ENCODE assay signal across 8 cellular contexts in the genomic region with DNA sequence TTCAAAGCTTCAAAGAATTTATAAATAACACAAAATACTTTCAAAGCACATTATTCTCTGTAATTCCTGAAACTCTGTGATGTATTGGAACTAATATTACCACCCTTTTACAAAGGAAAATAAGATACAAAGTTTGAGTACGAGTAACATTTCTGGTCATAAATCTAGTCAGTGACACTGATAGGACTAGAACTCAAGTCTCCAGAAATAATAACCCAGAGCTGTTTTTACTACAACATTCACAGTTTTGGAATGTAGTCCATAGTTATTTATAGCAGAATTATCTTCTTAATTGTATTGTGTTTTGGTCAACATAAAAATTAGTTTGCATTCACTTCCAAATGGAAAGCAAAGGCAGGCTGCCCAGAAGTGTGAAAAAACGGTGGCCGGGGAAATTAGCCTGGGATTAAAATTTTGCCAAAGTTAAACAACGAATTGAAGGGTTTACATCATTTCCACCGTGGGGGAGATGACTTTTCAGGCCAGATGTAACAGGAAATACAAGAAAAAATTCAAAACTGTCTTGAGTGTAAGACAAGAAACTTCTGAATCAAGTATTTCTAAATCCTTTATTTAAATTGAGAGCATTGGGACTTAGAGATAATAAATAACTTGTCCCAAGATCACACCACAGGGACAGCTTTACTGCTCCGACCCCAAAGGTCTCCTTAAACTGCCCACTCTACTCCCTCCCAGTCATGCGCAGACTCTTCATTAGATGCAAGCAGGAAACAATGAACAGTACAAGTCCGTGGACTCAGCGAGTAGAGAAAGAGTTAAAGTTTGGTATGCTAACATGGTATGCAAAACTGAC.
DNase-seq lines count a peak whose midpoint lies in the region; ATAC-seq, FAIRE-seq and TF ChIP-seq lines count a peak whose summit lies in the region.

No MANE protein-coding gene starts in this region.

- ATAC-seq in A549 (peak in 1 of 2 experiments; percentile 38; a peak in 3 of 6 replicates), GM18520 (IDR thresholded peaks at IDR 0.05; ENCODE audit: unreplicated experiment) (peak; percentile 14), HG03354 (IDR thresholded peaks at IDR 0.05; ENCODE audit: poor library complexity, severe bottlenecking, unreplicated experiment) (peak; percentile 34)
- no peak for ATAC-seq in activated naive CD4-positive, alpha-beta T cell treated with anti-CD3 and anti-CD28 coated beads, Interleukin-2, amount 50 U/mL, for 72 hours
- ATAC-seq in stimulated activated naive B cell treated with anti-CD40 and anti-IgM and Interleukin-4, amounts not matched to agents 10 μg/mL and 1 μg/mL and 100 μg/mL, for 72 hours (replicated peaks), result peak; percentile 5 to 35

- TF ChIP-seq CTCF in A549 (IDR thresholded peaks at IDR 0.05), result no peak

- peak overlapping the region; percentile 87 to 91 for H3K4me3 Mint-ChIP-seq in stimulated activated naive B cell treated with anti-CD40 and anti-IgM and Interleukin-4, amounts not matched to agents 10 μg/mL and 1 μg/mL and 100 μg/mL, for 72 hours

- H3K4me1 ChIP-seq in A549 (peaks cover 25% of the 10 kb centered on the region), iPS-15b (ENCODE audit: control insufficient read depth, insufficient read depth, low read length) (peaks cover 12% of the 10 kb centered on the region)

- WGBS in A549 (ENCODE audit: missing lambda C conversion rate), result 8% methylated on average over 9 of the region's 9 CpGs

- peaks cover 0 to 16% of the 10 kb centered on the region in 2 donors for H3K27me3 Mint-ChIP-seq in stimulated activated naive B cell treated with anti-CD40 and anti-IgM and Interleukin-4, amounts not matched to agents 10 μg/mL and 1 μg/mL and 100 μg/mL, for 72 hours

- H3K4me2 ChIP-seq in A549, result peak overlapping the region; percentile 88

- no peak for TF ChIP-seq RAD21 in A549 (conservative IDR thresholded peaks at IDR 0.05 in 1 of 2, IDR thresholded peaks at IDR 0.05 in 1 of 2)

- FAIRE-seq in A549 (lab: Jason Lieb, UNC), result no peak

- no peak for TF ChIP-seq POLR2A in A549 (IDR thresholded peaks at IDR 0.05; ENCODE audit: low read length)

- H3K9me3 Mint-ChIP-seq in activated naive CD4-positive, alpha-beta T cell treated with anti-CD3 and anti-CD28 coated beads, Interleukin-2, amount 50 U/mL, for 72 hours, result no peaks in the 10 kb centered on the region
- H3K9me3 Mint-ChIP-seq in stimulated activated naive B cell treated with anti-CD40 and anti-IgM and Interleukin-4, amounts not matched to agents 10 μg/mL and 1 μg/mL and 100 μg/mL, for 72 hours, result no peaks in the 10 kb centered on the region

- H3K9ac ChIP-seq in iPS-15b (ENCODE audit: low read depth, low read length), result no peak overlapping the region

- CTCF ChIA-PET in A549 (lab: Yijun Ruan, JAX), result interaction anchor here (1.8 kb wide), 1 partner anchor 11 kb away, joined by 5 read pairs; no protein-coding TSS in a partner anchor

- peak overlapping the region; percentile 46 to 82 for H3K27ac Mint-ChIP-seq in activated naive CD4-positive, alpha-beta T cell treated with anti-CD3 and anti-CD28 coated beads, Interleukin-2, amount 50 U/mL, for 72 hours
- H3K27ac Mint-ChIP-seq in stimulated activated naive B cell treated with anti-CD40 and anti-IgM and Interleukin-4, amounts not matched to agents 10 μg/mL and 1 μg/mL and 100 μg/mL, for 72 hours, result peak overlapping the region; percentile 84

- no peaks in the 10 kb centered on the region for H3K36me3 Mint-ChIP-seq in activated naive CD4-positive, alpha-beta T cell treated with anti-CD3 and anti-CD28 coated beads, Interleukin-2, amount 50 U/mL, for 72 hours
- H3K36me3 Mint-ChIP-seq in stimulated activated naive B cell treated with anti-CD40 and anti-IgM and Interleukin-4, amounts not matched to agents 10 μg/mL and 1 μg/mL and 100 μg/mL, for 72 hours, result no peaks in the 10 kb centered on the region

- H3K4me1 Mint-ChIP-seq in stimulated activated naive B cell treated with anti-CD40 and anti-IgM and Interleukin-4, amounts not matched to agents 10 μg/mL and 1 μg/mL and 100 μg/mL, for 72 hours, result peaks cover 6 to 19% of the 10 kb centered on the region in 2 donors

- peak overlapping the region; percentile 85 to 95 for H3K27ac ChIP-seq in A549

- H3K9me3 ChIP-seq in A549 (no peaks in the 10 kb centered on the region), iPS-15b (ENCODE audit: control insufficient read depth, insufficient read depth, low read length) (no peaks in the 10 kb centered on the region)

- H3K27me3 ChIP-seq in iPS-15b (ENCODE audit: control insufficient read depth, insufficient read depth, low read length), result peaks cover 14% of the 10 kb centered on the region

- TF ChIP-seq EP300 in A549 (IDR thresholded peaks at IDR 0.05), result no peak

- DNase-seq in A549 (ENCODE audit: low read depth in 1 of 2, low spot score in 1 of 2), result peak; percentile 38 to 40
- no peak for DNase-seq in activated naive CD4-positive, alpha-beta T cell treated with anti-CD3 and anti-CD28 coated beads, Interleukin-2, amount 50 U/mL, for 72 hours (ENCODE audit: low spot score in 2 of 2)
- DNase-seq in stimulated activated naive B cell treated with anti-CD40 and anti-IgM and Interleukin-4, amounts not matched to agents 10 μg/mL and 1 μg/mL and 100 μg/mL, for 72 hours, result no peak
- no peak for DNase-seq in HUDEP-2 (lab: John Stamatoyannopoulos, UW; ENCODE audit: unreplicated experiment in 76 of 76)
- DNase-seq in NCI-H187 treated with DMSO at 0.1 percent for 48 hours (lab: John Stamatoyannopoulos, UW), result no peak

- peak overlapping the region; percentile 63 for H3K4me3 ChIP-seq in A549
- peak overlapping the region; percentile 76 for H3K4me3 ChIP-seq in iPS-15b (ENCODE audit: low read depth, low read length)

- POLR2A ChIA-PET in A549 (lab: Yijun Ruan, JAX), result no interaction called here

- no peaks in the 10 kb centered on the region for H3K36me3 ChIP-seq in iPS-15b (ENCODE audit: control insufficient read depth, insufficient read depth, low read length)

TF ChIP-seq in A549, 52 proteins besides CTCF, POLR2A, EP300 and RAD21:
- TF ChIP-seq PHF8 (IDR thresholded peaks at IDR 0.05; ENCODE audit: borderline replicate concordance, low read depth) (no peak), EHMT2 (IDR thresholded peaks at IDR 0.05; ENCODE audit: low read depth) (no peak)
TF ChIP-seq in A549: peak in this region for 0.

Comparison
In these comparisons a context has a peak if more than half of its experiments do, and no peak if none do; other contexts are left out.
1. ATAC-seq: peak in GM18520 (single experiment), HG03354 (single experiment) and stimulated activated naive B cell treated with anti-CD40 and anti-IgM and Interleukin-4, amounts not matched to agents 10 μg/mL and 1 μg/mL and 100 μg/mL, for 72 hours (2 of 2); none in activated naive CD4-positive, alpha-beta T cell treated with anti-CD3 and anti-CD28 coated beads, Interleukin-2, amount 50 U/mL, for 72 hours (0 of 2).
2. DNase-seq: peak in A549 (2 of 2); none in activated naive CD4-positive, alpha-beta T cell treated with anti-CD3 and anti-CD28 coated beads, Interleukin-2, amount 50 U/mL, for 72 hours (0 of 2), stimulated activated naive B cell treated with anti-CD40 and anti-IgM and Interleukin-4, amounts not matched to agents 10 μg/mL and 1 μg/mL and 100 μg/mL, for 72 hours (single experiment), HUDEP-2 (0 of 76) and NCI-H187 treated with DMSO at 0.1 percent for 48 hours (single experiment).